Comparison of ENCODE assay signal across 9 cellular contexts in the genomic region with DNA sequence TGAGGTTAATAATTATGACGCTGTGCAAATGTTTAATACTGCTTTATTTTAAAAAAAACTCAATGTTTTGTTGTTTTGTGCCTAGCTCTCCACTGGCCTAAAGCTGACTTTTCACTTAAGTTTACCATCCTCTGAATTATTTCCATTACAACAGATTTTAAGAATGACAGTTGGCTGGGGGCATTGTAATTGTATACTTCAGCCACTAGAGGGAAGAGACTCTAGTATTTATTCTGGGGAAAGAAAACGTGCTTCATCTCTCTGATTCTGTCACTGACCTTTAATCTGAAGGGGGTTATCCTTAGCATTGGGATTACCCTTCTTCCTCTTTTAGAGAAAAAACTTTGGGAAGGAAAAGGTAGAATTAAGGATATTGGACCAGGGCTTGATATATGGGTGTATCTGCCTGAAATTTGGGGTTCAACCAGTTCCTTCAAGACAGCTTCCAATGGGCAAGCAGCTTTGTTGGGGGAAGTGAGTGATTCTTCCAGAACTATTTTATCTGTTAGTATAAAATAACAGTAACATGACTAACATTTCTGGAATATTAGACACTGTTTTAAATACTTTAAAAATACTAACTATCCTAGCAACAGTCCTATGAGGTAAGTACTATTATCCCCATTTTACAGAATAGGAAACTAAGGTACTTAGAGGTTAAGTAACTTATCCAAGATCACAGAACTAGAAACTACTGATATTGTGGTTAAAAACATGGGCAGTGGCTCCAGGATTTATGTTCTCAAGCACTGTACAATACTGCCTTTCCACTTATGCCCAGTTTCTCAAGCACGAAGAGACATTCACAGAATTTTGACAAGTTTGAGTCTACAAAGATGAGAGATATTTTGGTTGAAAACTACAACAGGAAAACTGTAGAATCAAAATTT.
A peak's percentile ranks its signal among the peaks of the same experiment; 100 is the strongest.
DNase-seq lines count a peak whose midpoint lies in the region; ATAC-seq and TF ChIP-seq lines count a peak whose summit lies in the region.
"Had no signal": no experiment of that assay in that cellular context is flagged by ENCODE, and none has a peak within 500 bp of the region (broad histone marks: within the 10 kb centered on the region; RNA-seq: fewer than 3 reads in every experiment).

No MANE protein-coding gene starts in this region.

- no peak overlapping the region for H3K27ac Mint-ChIP-seq in activated CD8-positive, alpha-beta T cell treated with anti-CD3 and anti-CD28 coated beads for 36 hours
- no peak overlapping the region for H3K27ac Mint-ChIP-seq in activated CD8-positive, alpha-beta T cell treated with anti-CD3 and anti-CD28 coated beads, Interleukin-2, amount 10 ng/mL, durations not matched to agents 7 days and 5 days
- H3K27ac Mint-ChIP-seq in neural crest cell (ENCODE audit: unreplicated experiment): no peak overlapping the region
- H3K27ac Mint-ChIP-seq: stimulated activated naive B cell treated with anti-CD40 and anti-IgM and Interleukin-4, amounts not matched to agents 10 μg/mL and 1 μg/mL and 100 μg/mL, for 72 hours had no signal

- H3K4me3 Mint-ChIP-seq in activated CD8-positive, alpha-beta T cell treated with anti-CD3 and anti-CD28 coated beads for 36 hours: no peak overlapping the region
- H3K4me3 Mint-ChIP-seq in activated CD8-positive, alpha-beta T cell treated with anti-CD3 and anti-CD28 coated beads, Interleukin-2, amount 10 ng/mL, durations not matched to agents 7 days and 5 days: no peak overlapping the region
- H3K4me3 Mint-ChIP-seq in neural crest cell: no peak overlapping the region
- H3K4me3 Mint-ChIP-seq: stimulated activated naive B cell treated with anti-CD40 and anti-IgM and Interleukin-4, amounts not matched to agents 10 μg/mL and 1 μg/mL and 100 μg/mL, for 72 hours had no signal

- no peak for TF ChIP-seq POLR2A in lower leg skin (IDR thresholded peaks at IDR 0.05)

- no peaks in the 10 kb centered on the region for H3K36me3 Mint-ChIP-seq in activated CD8-positive, alpha-beta T cell treated with anti-CD3 and anti-CD28 coated beads for 36 hours (ENCODE audit: low read depth)
- no peaks in the 10 kb centered on the region for H3K36me3 Mint-ChIP-seq in activated CD8-positive, alpha-beta T cell treated with anti-CD3 and anti-CD28 coated beads, Interleukin-2, amount 10 ng/mL, durations not matched to agents 7 days and 5 days (ENCODE audit: low read depth)
- H3K36me3 Mint-ChIP-seq in neural crest cell (ENCODE audit: low read depth): no peaks in the 10 kb centered on the region
- H3K36me3 Mint-ChIP-seq: stimulated activated naive B cell treated with anti-CD40 and anti-IgM and Interleukin-4, amounts not matched to agents 10 μg/mL and 1 μg/mL and 100 μg/mL, for 72 hours had no signal

- intact Hi-C loops in activated CD8-positive, alpha-beta T cell treated with anti-CD3 and anti-CD28 coated beads for 36 hours (cut with micrococcal nuclease): no loop called here
- intact Hi-C loops in lower leg skin (cut with DNase I; ENCODE audit: low total_unique reads): loop anchor here (10.0 kb wide), 1 partner anchor 217 kb away; no protein-coding TSS in a partner anchor

- CTCF ChIA-PET in activated CD8-positive, alpha-beta T cell treated with anti-CD3 and anti-CD28 coated beads for 36 hours (lab: Charles Lee): interaction anchor here (0.7 to 2.5 kb wide), 27 partner anchors 10 to 682 kb away, joined by 3 to 32 read pairs (median 4); no protein-coding TSS in a partner anchor
- CTCF ChIA-PET in activated CD8-positive, alpha-beta T cell treated with anti-CD3 and anti-CD28 coated beads, Interleukin-2, amount 10 ng/mL, durations not matched to agents 7 days and 5 days (lab: Charles Lee): interaction anchor here (0.8 to 3.6 kb wide), 17 partner anchors 10 to 682 kb away, joined by 3 to 16 read pairs (median 5); no protein-coding TSS in a partner anchor

- WGBS in lower leg skin, 2 donors: 43 to 56% methylated on average over 3 of the region's 3 CpGs

- no peak for DNase-seq in activated CD8-positive, alpha-beta T cell treated with anti-CD3 and anti-CD28 coated beads for 36 hours
- no peak for DNase-seq in activated CD8-positive, alpha-beta T cell treated with anti-CD3 and anti-CD28 coated beads, Interleukin-2, amount 10 ng/mL, durations not matched to agents 7 days and 5 days
- DNase-seq in RPMI7951 (ENCODE audit: low read depth) (peak; percentile 37), epithelial cell of esophagus (ENCODE audit: low read depth) (peak; percentile 36), neural crest cell (ENCODE audit: low read depth, low spot score) (no peak), lower leg skin (ENCODE audit: low spot score in 2 of 2) (no peak)
- DNase-seq: stimulated activated naive B cell treated with anti-CD40 and anti-IgM and Interleukin-4, amounts not matched to agents 10 μg/mL and 1 μg/mL and 100 μg/mL, for 72 hours had no signal

- ATAC-seq in activated CD8-positive, alpha-beta T cell treated with anti-CD3 and anti-CD28 coated beads for 36 hours: peak; percentile 79
- ATAC-seq in activated CD8-positive, alpha-beta T cell treated with anti-CD3 and anti-CD28 coated beads, Interleukin-2, amount 10 ng/mL, durations not matched to agents 7 days and 5 days: no peak
- peak; percentile 76 for ATAC-seq in HG02938 (IDR thresholded peaks at IDR 0.05; ENCODE audit: unreplicated experiment)
- ATAC-seq in GM21515 (IDR thresholded peaks at IDR 0.05; ENCODE audit: unreplicated experiment): no peak

- H3K4me1 Mint-ChIP-seq in activated CD8-positive, alpha-beta T cell treated with anti-CD3 and anti-CD28 coated beads for 36 hours (ENCODE audit: low read depth): peaks cover 7% of the 10 kb centered on the region
- H3K4me1 Mint-ChIP-seq in activated CD8-positive, alpha-beta T cell treated with anti-CD3 and anti-CD28 coated beads, Interleukin-2, amount 10 ng/mL, durations not matched to agents 7 days and 5 days (ENCODE audit: low read depth): peaks cover 5% of the 10 kb centered on the region
- H3K4me1 Mint-ChIP-seq in neural crest cell: peaks cover 6% of the 10 kb centered on the region

- peaks cover 6% of the 10 kb centered on the region for H3K27me3 Mint-ChIP-seq in activated CD8-positive, alpha-beta T cell treated with anti-CD3 and anti-CD28 coated beads for 36 hours
- H3K27me3 Mint-ChIP-seq in activated CD8-positive, alpha-beta T cell treated with anti-CD3 and anti-CD28 coated beads, Interleukin-2, amount 10 ng/mL, durations not matched to agents 7 days and 5 days (ENCODE audit: low read depth): peaks cover 16% of the 10 kb centered on the region
- H3K27me3 Mint-ChIP-seq in neural crest cell (ENCODE audit: low read depth): no peaks in the 10 kb centered on the region
- H3K27me3 Mint-ChIP-seq: stimulated activated naive B cell treated with anti-CD40 and anti-IgM and Interleukin-4, amounts not matched to agents 10 μg/mL and 1 μg/mL and 100 μg/mL, for 72 hours had no signal

- no peaks in the 10 kb centered on the region for H3K9me3 Mint-ChIP-seq in activated CD8-positive, alpha-beta T cell treated with anti-CD3 and anti-CD28 coated beads for 36 hours
- no peaks in the 10 kb centered on the region for H3K9me3 Mint-ChIP-seq in activated CD8-positive, alpha-beta T cell treated with anti-CD3 and anti-CD28 coated beads, Interleukin-2, amount 10 ng/mL, durations not matched to agents 7 days and 5 days (ENCODE audit: insufficient read depth)
- H3K9me3 Mint-ChIP-seq in neural crest cell: no peaks in the 10 kb centered on the region
- H3K9me3 Mint-ChIP-seq: stimulated activated naive B cell treated with anti-CD40 and anti-IgM and Interleukin-4, amounts not matched to agents 10 μg/mL and 1 μg/mL and 100 μg/mL, for 72 hours had no signal

- no peak overlapping the region for H3K4me3 ChIP-seq in epithelial cell of esophagus (ENCODE audit: low read length)
- H3K4me3 ChIP-seq in lower leg skin (ENCODE audit: low read depth, poor library complexity, severe bottlenecking): no peak overlapping the region

- POLR2A ChIA-PET in activated CD8-positive, alpha-beta T cell treated with anti-CD3 and anti-CD28 coated beads for 36 hours (lab: Charles Lee): interaction anchor here (0.6 kb wide), 1 partner anchor 9 kb away, joined by 4 read pairs; no protein-coding TSS in a partner anchor
- POLR2A ChIA-PET in activated CD8-positive, alpha-beta T cell treated with anti-CD3 and anti-CD28 coated beads, Interleukin-2, amount 10 ng/mL, durations not matched to agents 7 days and 5 days (lab: Charles Lee): interaction anchor here (1.2 kb wide), 1 partner anchor 46 kb away, joined by 3 read pairs; no protein-coding TSS in a partner anchor

- peak; percentile 91 for TF ChIP-seq CTCF in activated CD8-positive, alpha-beta T cell treated with anti-CD3 and anti-CD28 coated beads for 36 hours (IDR thresholded peaks at IDR 0.05)
- TF ChIP-seq CTCF in epithelial cell of esophagus (IDR thresholded peaks at IDR 0.05; ENCODE audit: insufficient read depth, low read depth, low read length, missing control alignments): peak; percentile 77
- TF ChIP-seq CTCF in neural crest cell (conservative IDR thresholded peaks at IDR 0.05): peak; percentile 80
- peak in 1 of 3 donors; percentile 64 for TF ChIP-seq CTCF in lower leg skin (IDR thresholded peaks at IDR 0.05)

Comparison
In these comparisons a context has a peak if more than half of its experiments do, and no peak if none do; other contexts are left out.
1. ATAC-seq: peak in activated CD8-positive, alpha-beta T cell treated with anti-CD3 and anti-CD28 coated beads for 36 hours (single experiment) and HG02938 (single experiment); none in activated CD8-positive, alpha-beta T cell treated with anti-CD3 and anti-CD28 coated beads, Interleukin-2, amount 10 ng/mL, durations not matched to agents 7 days and 5 days (single experiment) and GM21515 (single experiment).
2. DNase-seq: peak in RPMI7951 (single experiment) and epithelial cell of esophagus (single experiment); none in activated CD8-positive, alpha-beta T cell treated with anti-CD3 and anti-CD28 coated beads for 36 hours (single experiment), activated CD8-positive, alpha-beta T cell treated with anti-CD3 and anti-CD28 coated beads, Interleukin-2, amount 10 ng/mL, durations not matched to agents 7 days and 5 days (single experiment), neural crest cell (single experiment) and lower leg skin (0 of 2).